Comparison of ENCODE assay signal across 1 cellular context in genomic region chr3:131025500-131025899, GRCh38.
TF ChIP-seq lines count a peak whose summit lies in the region.

No MANE protein-coding gene starts in this region.

TF ChIP-seq in GM23338, 12 proteins besides CTCF, POLR2A, EP300 and RAD21 (continued from another document):
- no peak for TF ChIP-seq ZNF462 (CRISPR knock-in tag; IDR thresholded peaks at IDR 0.05)
- TF ChIP-seq ZNF114 (CRISPR knock-in tag; IDR thresholded peaks at IDR 0.05) = no peak
- TF ChIP-seq EZH2phosphoT487 (IDR thresholded peaks at IDR 0.05; ENCODE audit: unreplicated experiment) = no peak
- no peak for TF ChIP-seq ZNF331 (CRISPR knock-in tag; IDR thresholded peaks at IDR 0.05; ENCODE audit: low read depth)
